Comparison of ENCODE assay signal across 11 cellular contexts in the genomic region with DNA sequence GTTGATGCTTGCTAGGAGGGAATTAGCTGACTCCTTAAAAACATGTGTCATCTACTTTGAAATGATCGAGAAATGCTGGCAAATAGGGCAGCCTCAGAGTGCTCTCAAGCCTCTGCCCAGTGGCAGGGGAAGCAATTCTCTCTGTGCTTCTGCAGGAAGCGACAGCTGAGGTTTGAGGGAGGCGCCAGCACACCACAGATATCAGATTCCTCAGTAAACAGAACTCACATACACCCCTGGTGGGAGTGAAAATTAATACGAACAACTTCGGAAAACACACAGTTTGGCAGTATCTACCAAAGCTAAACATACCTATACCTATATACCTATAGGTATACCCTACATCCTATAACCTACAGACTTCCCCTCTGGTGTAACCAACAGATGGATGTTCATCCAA.
A peak's percentile ranks its signal among the peaks of the same experiment; 100 is the strongest.
DNase-seq lines count a peak whose midpoint lies in the region; ATAC-seq and TF ChIP-seq lines count a peak whose summit lies in the region.
"Had no signal": no experiment of that assay in that cellular context is flagged by ENCODE, and none has a peak within 500 bp of the region (broad histone marks: within the 10 kb centered on the region; RNA-seq: fewer than 3 reads in every experiment).

No MANE protein-coding gene starts in this region.

- no peak overlapping the region; the same call in 1 of the 2 replicates for H3K27ac Mint-ChIP-seq in WTC11

- H3K9me3 Mint-ChIP-seq in WTC11 = no peaks in the 10 kb centered on the region

- no peak overlapping the region for H3K4me3 Mint-ChIP-seq in WTC11

- POLR2A ChIA-PET in WTC11 (lab: Charles Lee) = no interaction called here

- no peaks in the 10 kb centered on the region; the same call in 1 of the 2 replicates for H3K27me3 Mint-ChIP-seq in WTC11 (ENCODE audit: low read depth)

- DNase-seq in Kasumi-1 (lab: John Stamatoyannopoulos, UW) (peak; percentile 74 to 76), NCI-H345 (lab: John Stamatoyannopoulos, UW) (peak; percentile 81), WTC11 (ENCODE audit: low spot score) (no peak)
- DNase-seq: esophagus squamous epithelium; stimulated activated CD4-positive, alpha-beta T cell treated with anti-CD3 and anti-CD28 coated beads, Interleukin-2, amount 100 ng/mL, for 24 hours had no signal

- ATAC-seq in WTC11 (peak; percentile 60), HG03354 (IDR thresholded peaks at IDR 0.05; ENCODE audit: poor library complexity, severe bottlenecking, unreplicated experiment) (no peak), GM21515 (IDR thresholded peaks at IDR 0.05; ENCODE audit: unreplicated experiment) (no peak), GM18858 (IDR thresholded peaks at IDR 0.05; ENCODE audit: unreplicated experiment) (no peak), HG02763 (IDR thresholded peaks at IDR 0.05; ENCODE audit: unreplicated experiment) (no peak)

- TF ChIP-seq CTCF in C4-2B (conservative IDR thresholded peaks at IDR 0.05) (peak; percentile 50), WTC11 (IDR thresholded peaks at IDR 0.05) (no peak)

- CTCF ChIA-PET in WTC11 (lab: Charles Lee) = interaction anchor here (0.8 to 1.3 kb wide), 3 partner anchors 49 to 69 kb away, joined by 3 to 5 read pairs (median 3); no protein-coding TSS in a partner anchor

- no peaks in the 10 kb centered on the region for H3K36me3 Mint-ChIP-seq in WTC11

- peak overlapping the region; percentile 44 for H3K27ac ChIP-seq in C4-2B
- H3K27ac ChIP-seq: esophagus squamous epithelium, KMS-11 had no signal

- H3K4me1 Mint-ChIP-seq in WTC11 = peaks cover 4% of the 10 kb centered on the region

TF ChIP-seq in WTC11, 78 proteins besides CTCF, POLR2A, EP300 and RAD21:
- TF ChIP-seq HMGA2 (CRISPR knock-in tag; IDR thresholded peaks at IDR 0.05) (no peak), E2F5 (CRISPR knock-in tag; IDR thresholded peaks at IDR 0.05) (no peak), ZNF281 (CRISPR knock-in tag; IDR thresholded peaks at IDR 0.05) (no peak), ZNF396 (CRISPR knock-in tag; IDR thresholded peaks at IDR 0.05; ENCODE audit: borderline replicate concordance) (no peak), RELA (CRISPR knock-in tag; IDR thresholded peaks at IDR 0.05; ENCODE audit: borderline replicate concordance) (no peak), FOXJ3 (CRISPR knock-in tag; IDR thresholded peaks at IDR 0.05; ENCODE audit: borderline replicate concordance) (no peak), TCF7 (CRISPR knock-in tag; IDR thresholded peaks at IDR 0.05; ENCODE audit: low read depth) (no peak), GTF2I (CRISPR knock-in tag; conservative IDR thresholded peaks at IDR 0.05) (no peak), ATF6 (CRISPR knock-in tag; IDR thresholded peaks at IDR 0.05) (no peak), TP53 (CRISPR knock-in tag; IDR thresholded peaks at IDR 0.05) (no peak), NFYB (CRISPR knock-in tag; conservative IDR thresholded peaks at IDR 0.05; ENCODE audit: low read depth) (no peak), NR2C2 (CRISPR knock-in tag; IDR thresholded peaks at IDR 0.05) (no peak), RORB (CRISPR knock-in tag; IDR thresholded peaks at IDR 0.05) (no peak)
- TF ChIP-seq, protein P1, sequence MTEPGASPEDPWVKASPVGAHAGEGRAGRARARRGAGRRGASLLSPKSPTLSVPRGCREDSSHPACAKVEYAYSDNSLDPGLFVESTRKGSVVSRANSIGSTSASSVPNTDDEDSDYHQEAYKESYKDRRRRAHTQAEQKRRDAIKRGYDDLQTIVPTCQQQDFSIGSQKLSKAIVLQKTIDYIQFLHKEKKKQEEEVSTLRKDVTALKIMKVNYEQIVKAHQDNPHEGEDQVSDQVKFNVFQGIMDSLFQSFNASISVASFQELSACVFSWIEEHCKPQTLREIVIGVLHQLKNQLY (CRISPR knock-in tag; IDR thresholded peaks at IDR 0.05) = no peak
- TF ChIP-seq, protein P2, sequence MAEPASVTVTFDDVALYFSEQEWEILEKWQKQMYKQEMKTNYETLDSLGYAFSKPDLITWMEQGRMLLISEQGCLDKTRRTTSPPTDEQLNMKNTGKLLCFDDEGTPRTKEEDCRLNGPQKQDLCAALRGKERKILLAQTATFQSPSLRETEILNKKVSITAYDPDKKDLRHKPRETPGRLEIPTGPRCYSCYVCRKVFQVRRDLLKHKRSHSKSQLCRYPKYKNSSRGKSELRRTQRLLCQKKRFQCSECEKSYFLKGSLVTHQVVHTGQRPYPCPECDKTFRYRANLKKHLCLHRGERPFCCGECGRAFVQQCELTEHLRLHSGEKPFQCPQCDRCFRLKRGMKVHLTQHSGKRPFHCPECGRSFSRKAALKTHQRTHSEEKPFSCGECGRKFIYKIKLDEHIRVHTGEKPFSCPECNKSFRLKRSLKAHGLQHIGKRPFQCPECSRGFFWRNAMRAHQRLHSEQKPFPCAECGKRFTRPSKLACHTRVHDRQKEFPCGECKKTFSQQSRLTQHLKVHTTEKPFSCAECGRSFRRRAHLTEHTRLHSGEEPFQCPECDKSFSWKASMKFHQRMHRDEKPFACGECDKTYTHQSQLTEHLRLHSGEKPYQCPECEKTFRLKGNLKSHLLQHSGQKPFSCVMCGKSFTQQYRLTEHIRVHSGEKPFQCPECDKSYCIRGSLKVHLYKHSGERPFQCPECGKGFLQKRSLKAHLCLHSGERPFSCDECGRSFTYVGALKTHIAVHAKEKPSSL (CRISPR knock-in tag; conservative IDR thresholded peaks at IDR 0.05) = no peak
- TF ChIP-seq, protein P3, sequence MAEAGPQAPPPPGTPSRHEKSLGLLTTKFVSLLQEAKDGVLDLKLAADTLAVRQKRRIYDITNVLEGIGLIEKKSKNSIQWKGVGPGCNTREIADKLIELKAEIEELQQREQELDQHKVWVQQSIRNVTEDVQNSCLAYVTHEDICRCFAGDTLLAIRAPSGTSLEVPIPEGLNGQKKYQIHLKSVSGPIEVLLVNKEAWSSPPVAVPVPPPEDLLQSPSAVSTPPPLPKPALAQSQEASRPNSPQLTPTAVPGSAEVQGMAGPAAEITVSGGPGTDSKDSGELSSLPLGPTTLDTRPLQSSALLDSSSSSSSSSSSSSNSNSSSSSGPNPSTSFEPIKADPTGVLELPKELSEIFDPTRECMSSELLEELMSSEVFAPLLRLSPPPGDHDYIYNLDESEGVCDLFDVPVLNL (CRISPR knock-in tag; IDR thresholded peaks at IDR 0.05; ENCODE audit: borderline replicate concordance, low read depth) = no peak
